31 cellular contexts compared by ENCODE assay signal in the genomic region with DNA sequence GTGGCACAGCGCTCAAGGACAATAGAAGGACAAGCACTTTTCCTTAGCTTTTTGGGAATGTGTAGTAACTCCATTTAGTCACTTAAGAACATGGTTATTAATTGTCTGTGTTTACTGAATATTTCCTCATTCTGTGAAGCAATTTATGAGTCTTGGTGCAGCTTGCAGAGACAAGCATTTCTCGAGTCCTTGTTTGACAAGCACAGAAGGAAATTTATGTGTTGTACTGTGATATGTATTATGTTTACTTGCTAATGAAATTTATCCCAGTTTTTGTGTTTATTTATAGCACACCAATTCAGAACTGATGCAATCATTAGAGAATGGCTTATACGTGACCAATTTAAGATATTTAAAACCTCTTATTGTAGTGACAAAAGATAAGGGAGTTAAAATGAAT.
"Had no signal": no experiment of that assay in that cellular context is flagged by ENCODE, and none has a peak within 500 bp of the region (broad histone marks: within the 10 kb centered on the region; RNA-seq: fewer than 3 reads in every experiment).

No MANE protein-coding gene starts in this region.

- H3K4me1 ChIP-seq: heart right ventricle had no signal

- H3K27ac ChIP-seq: body of pancreas, cardiac muscle cell, coronary artery, dorsolateral prefrontal cortex, gastroesophageal sphincter, heart right ventricle, hepatocyte had no signal

- H3K27me3 Mint-ChIP-seq: activated CD4-positive, alpha-beta memory T cell treated with anti-CD3 and anti-CD28 coated beads for 36 hours; activated CD4-positive, alpha-beta T cell treated with anti-CD3 and anti-CD28 coated beads, Interleukin-2, amount 10 ng/mL, durations not matched to agents 24 days and 14 days; activated CD8-positive, alpha-beta memory T cell treated with anti-CD3 and anti-CD28 coated beads, Interleukin-2, amount 10 ng/mL, durations not matched to agents 7 days and 5 days; dendritic cell treated with granulocyte-macrophage colony-stimulating factor and Interleukin-4, amounts not matched to agents 40 ng/mL and 50 ng/mL, for 4 days had no signal

- H3K4me3 ChIP-seq: body of pancreas, cardiac muscle cell, coronary artery, dorsolateral prefrontal cortex, gastroesophageal sphincter, heart right ventricle, hepatocyte had no signal

- H3K36me3 ChIP-seq: cardiac muscle cell, gastroesophageal sphincter, heart right ventricle had no signal

- H3K4me3 Mint-ChIP-seq: activated CD4-positive, alpha-beta memory T cell treated with anti-CD3 and anti-CD28 coated beads for 36 hours; activated CD4-positive, alpha-beta T cell treated with anti-CD3 and anti-CD28 coated beads for 36 hours; activated CD4-positive, alpha-beta T cell treated with anti-CD3 and anti-CD28 coated beads, Interleukin-2, amount 10 ng/mL, durations not matched to agents 24 days and 14 days; activated CD8-positive, alpha-beta memory T cell treated with anti-CD3 and anti-CD28 coated beads, Interleukin-2, amount 10 ng/mL, durations not matched to agents 7 days and 5 days; activated CD8-positive, alpha-beta T cell treated with anti-CD3 and anti-CD28 coated beads, Interleukin-2, amount 10 ng/mL, durations not matched to agents 7 days and 5 days; activated naive CD8-positive, alpha-beta T cell; activated T-helper 1 cell treated with anti-CD3 and anti-CD28 coated beads, Interleukin-12 subunit alpha, Interleukin-12 subunit beta, Interleukin-2, Interleukin-4 antibody, amounts not matched to agents 30 ng/mL and 10 ng/mL and 1 ng/mL, durations not matched to agents 14 hours and 24 hours and 36 hours; dendritic cell treated with granulocyte-macrophage colony-stimulating factor and Interleukin-4, amounts not matched to agents 40 ng/mL and 50 ng/mL, for 4 days; endodermal cell had no signal

- H3K27me3 ChIP-seq: body of pancreas, cardiac muscle cell, dorsolateral prefrontal cortex, gastroesophageal sphincter, heart right ventricle, hepatocyte had no signal

- H3K36me3 Mint-ChIP-seq: activated CD4-positive, alpha-beta memory T cell treated with anti-CD3 and anti-CD28 coated beads for 36 hours; activated CD8-positive, alpha-beta memory T cell treated with anti-CD3 and anti-CD28 coated beads, Interleukin-2, amount 10 ng/mL, durations not matched to agents 7 days and 5 days; activated naive CD8-positive, alpha-beta T cell had no signal

- H3K9me3 ChIP-seq: body of pancreas, gastroesophageal sphincter, heart right ventricle had no signal

- ATAC-seq: activated CD4-positive, alpha-beta T cell treated with anti-CD3 and anti-CD28 coated beads for 36 hours; activated CD8-positive, alpha-beta memory T cell treated with anti-CD3 and anti-CD28 coated beads, Interleukin-2, amount 10 ng/mL, durations not matched to agents 7 days and 5 days; activated CD8-positive, alpha-beta T cell treated with anti-CD3 and anti-CD28 coated beads, Interleukin-2, amount 10 ng/mL, durations not matched to agents 7 days and 5 days; body of pancreas; gastroesophageal sphincter; heart right ventricle had no signal

- DNase-seq: activated CD4-positive, alpha-beta memory T cell treated with anti-CD3 and anti-CD28 coated beads for 36 hours; activated CD4-positive, alpha-beta T cell treated with anti-CD3 and anti-CD28 coated beads for 36 hours; activated CD4-positive, alpha-beta T cell treated with anti-CD3 and anti-CD28 coated beads, Interleukin-2, amount 10 ng/mL, durations not matched to agents 24 days and 14 days; activated CD4-positive, CD25-positive, alpha-beta regulatory T cell; activated CD4-positive, CD25-positive, alpha-beta regulatory T cell treated with anti-CD3 and anti-CD28 coated beads, Interleukin-2, amount 50 U/mL, for 72 hours; activated CD8-positive, alpha-beta memory T cell treated with anti-CD3 and anti-CD28 coated beads, Interleukin-2, amount 10 ng/mL, durations not matched to agents 7 days and 5 days; activated CD8-positive, alpha-beta memory T cell treated with anti-CD3 and anti-CD28 coated beads, Interleukin-2, amount 50 U/mL, for 4 hours; activated CD8-positive, alpha-beta T cell treated with anti-CD3 and anti-CD28 coated beads, Interleukin-2, amount 10 ng/mL, durations not matched to agents 7 days and 5 days; activated effector memory CD4-positive, alpha-beta T cell treated with anti-CD3 and anti-CD28 coated beads, Interleukin-2, amount 50 U/mL, for 16 hours; activated naive CD4-positive, alpha-beta T cell treated with anti-CD3 and anti-CD28 coated beads, Interleukin-2, amount 50 U/mL, for 16 hours; activated T-cell treated with anti-CD3 and anti-CD28 coated beads, Interleukin-2, amount 50 U/mL, for 1 hour; activated T-cell treated with anti-CD3 and anti-CD28 coated beads, Interleukin-2, amount 50 U/mL, for 48 hours; amygdala; aorta; body of pancreas; central memory CD4-positive, alpha-beta T cell; cerebellar nuclear complex; dorsolateral prefrontal cortex; effector memory CD4-positive, alpha-beta T cell; endodermal cell; foreskin melanocyte; heart right ventricle; T-helper 2 cell had no signal

- H3K4me1 Mint-ChIP-seq: activated CD4-positive, alpha-beta T cell treated with anti-CD3 and anti-CD28 coated beads for 36 hours; activated CD4-positive, alpha-beta T cell treated with anti-CD3 and anti-CD28 coated beads, Interleukin-2, amount 10 ng/mL, durations not matched to agents 24 days and 14 days; activated CD8-positive, alpha-beta memory T cell treated with anti-CD3 and anti-CD28 coated beads, Interleukin-2, amount 10 ng/mL, durations not matched to agents 7 days and 5 days; endodermal cell had no signal

- H3K9me3 Mint-ChIP-seq: activated CD4-positive, alpha-beta memory T cell treated with anti-CD3 and anti-CD28 coated beads for 36 hours; activated CD4-positive, alpha-beta T cell treated with anti-CD3 and anti-CD28 coated beads, Interleukin-2, amount 10 ng/mL, durations not matched to agents 24 days and 14 days; activated T-helper 1 cell treated with anti-CD3 and anti-CD28 coated beads, Interleukin-12 subunit alpha, Interleukin-12 subunit beta, Interleukin-2, Interleukin-4 antibody, amounts not matched to agents 30 ng/mL and 10 ng/mL and 1 ng/mL, durations not matched to agents 14 hours and 24 hours and 36 hours; activated T-helper 2 cell treated with anti-CD3 and anti-CD28 coated beads, Interferon-gamma antibody, Interleukin-2, Interleukin-4, amounts not matched to agents 10 μg/mL and 5 μg/mL and 100 μg/mL, durations not matched to agents 14 hours and 24 hours and 36 hours; dendritic cell treated with granulocyte-macrophage colony-stimulating factor and Interleukin-4, amounts not matched to agents 40 ng/mL and 50 ng/mL, for 4 days; endodermal cell had no signal

- H3K27ac Mint-ChIP-seq: activated CD4-positive, alpha-beta memory T cell treated with anti-CD3 and anti-CD28 coated beads for 36 hours; activated CD4-positive, alpha-beta T cell treated with anti-CD3 and anti-CD28 coated beads for 36 hours; activated CD4-positive, alpha-beta T cell treated with anti-CD3 and anti-CD28 coated beads, Interleukin-2, amount 10 ng/mL, durations not matched to agents 24 days and 14 days; activated CD8-positive, alpha-beta memory T cell treated with anti-CD3 and anti-CD28 coated beads, Interleukin-2, amount 10 ng/mL, durations not matched to agents 7 days and 5 days; activated CD8-positive, alpha-beta T cell treated with anti-CD3 and anti-CD28 coated beads, Interleukin-2, amount 10 ng/mL, durations not matched to agents 7 days and 5 days; activated naive CD8-positive, alpha-beta T cell; activated T-helper 1 cell treated with anti-CD3 and anti-CD28 coated beads, Interleukin-12 subunit alpha, Interleukin-12 subunit beta, Interleukin-2, Interleukin-4 antibody, amounts not matched to agents 30 ng/mL and 10 ng/mL and 1 ng/mL, durations not matched to agents 14 hours and 24 hours and 36 hours; activated T-helper 2 cell treated with anti-CD3 and anti-CD28 coated beads, Interferon-gamma antibody, Interleukin-2, Interleukin-4, amounts not matched to agents 10 μg/mL and 5 μg/mL and 100 μg/mL, durations not matched to agents 14 hours and 24 hours and 36 hours; dendritic cell treated with granulocyte-macrophage colony-stimulating factor and Interleukin-4, amounts not matched to agents 40 ng/mL and 50 ng/mL, for 4 days; endodermal cell had no signal
